In genomic region chr7:150404785-150405583, GRCh38 we compare ENCODE assay signal across 8 cellular contexts. TPM values are rescaled to one million over a fixed set of nuclear protein-coding genes. Genes with fewer than 3 reads are reported as not detected.
DNase-seq lines count a peak whose midpoint lies in the region; ATAC-seq and TF ChIP-seq lines count a peak whose summit lies in the region.

No MANE protein-coding gene starts in this region.

- H3K4me1 ChIP-seq in BLaER1 treated with 17β-estradiol and CSF1 and Interleukin-3, amounts not matched to agents 10 nM and 100 nM, result peaks cover 59 to 84% (median 82%) of the 10 kb centered on the region in 10 experiments
- H3K4me1 ChIP-seq in mesenchymal stem cell (ENCODE audit: control insufficient read depth, insufficient read depth, low read depth, low read length), result peaks cover 38% of the 10 kb centered on the region

- 1% methylated on average over 82 of the region's 86 CpGs for WGBS in mesenchymal stem cell

- no peak overlapping the region for H2AK5ac ChIP-seq in mesenchymal stem cell (ENCODE audit: low read length, severe bottlenecking)

- H4K8ac ChIP-seq in mesenchymal stem cell (ENCODE audit: low read length), result peak overlapping the region; percentile 95

- peak overlapping the region; percentile 46 to 71 for H3K4ac ChIP-seq in mesenchymal stem cell (ENCODE audit: low read depth in 1 of 2, low read length in 2 of 2)

- peak overlapping the region in 1 of 2 experiments; percentile 94 for H3K23ac ChIP-seq in mesenchymal stem cell (ENCODE audit: low read length in 2 of 2)

- peak overlapping the region; percentile 81 to 99 (median 93) for H3K4me2 ChIP-seq in BLaER1 treated with 17β-estradiol and CSF1 and Interleukin-3, amounts not matched to agents 10 nM and 100 nM
- peak overlapping the region; percentile 64 for H3K4me2 ChIP-seq in mesenchymal stem cell (ENCODE audit: low read length, poor library complexity, severe bottlenecking)

- H2AFZ ChIP-seq in mesenchymal stem cell (ENCODE audit: low read depth, low read length), result peak overlapping the region; percentile 60

- peak overlapping the region; percentile 93 for H2BK15ac ChIP-seq in mesenchymal stem cell (ENCODE audit: low read depth, poor library complexity, severe bottlenecking)

- DNase-seq in NCI-H748 treated with DMSO at 0.1 percent for 48 hours (lab: John Stamatoyannopoulos, UW), result peak; percentile 44
- peak; percentile 89 for DNase-seq in activated CD8-positive, alpha-beta memory T cell treated with anti-CD3 and anti-CD28 coated beads for 24 hours
- peak; percentile 59 for DNase-seq in effector CD8-positive, alpha-beta T cell (lab: John Stamatoyannopoulos, UW)
- peak; percentile 92 for DNase-seq in mesenchymal stem cell
- DNase-seq in stimulated activated CD4-positive, alpha-beta T cell treated with anti-CD3 and anti-CD28 coated beads, TNF-alpha, amount 100 ng/mL, for 48 hours (ENCODE audit: low read depth in 3 of 3), result peak; percentile 56 to 72 (median 61)

- H3K9me3 ChIP-seq in BLaER1 treated with 17β-estradiol and CSF1 and Interleukin-3, amounts not matched to agents 10 nM and 100 nM (replicated peaks in 1 of 11), result no peaks in the 10 kb centered on the region
- no peaks in the 10 kb centered on the region for H3K9me3 ChIP-seq in mesenchymal stem cell (ENCODE audit: control insufficient read depth, low read length)

- peak overlapping the region in 1 of 2 experiments; percentile 6 for H3K14ac ChIP-seq in mesenchymal stem cell (ENCODE audit: low read length in 2 of 2)

- no peaks in the 10 kb centered on the region for H3K79me1 ChIP-seq in mesenchymal stem cell (replicated peaks; ENCODE audit: low read length, poor library complexity, severe bottlenecking)

- H3K27me3 ChIP-seq in BLaER1 treated with 17β-estradiol and CSF1 and Interleukin-3, amounts not matched to agents 10 nM and 100 nM, result peaks cover 0 to 15% (median 0%) of the 10 kb centered on the region in 11 experiments; a peak in 3 of 22 replicates
- no peaks in the 10 kb centered on the region for H3K27me3 ChIP-seq in mesenchymal stem cell (ENCODE audit: control insufficient read depth in 1 of 2, insufficient read depth in 1 of 2, low read length in 2 of 2)

- peaks cover 0 to 12% (median 0%) of the 10 kb centered on the region in 11 experiments; a peak in 3 of 22 replicates for H4K20me1 ChIP-seq in BLaER1 treated with 17β-estradiol and CSF1 and Interleukin-3, amounts not matched to agents 10 nM and 100 nM

- H4K91ac ChIP-seq in mesenchymal stem cell (ENCODE audit: low read length), result peak overlapping the region; percentile 47

- ATAC-seq in HG03342 (IDR thresholded peaks at IDR 0.05; ENCODE audit: unreplicated experiment), result peak; percentile 48

- peak overlapping the region; percentile 71 to 84 for H3K18ac ChIP-seq in mesenchymal stem cell (ENCODE audit: low read depth in 1 of 2, low read length in 2 of 2)

- H2BK5ac ChIP-seq in mesenchymal stem cell (ENCODE audit: low read depth, low read length, poor library complexity, severe bottlenecking), result no peak overlapping the region

- peak overlapping the region; percentile 60 to 79 (median 67) for H3K4me3 ChIP-seq in BLaER1 treated with 17β-estradiol and CSF1 and Interleukin-3, amounts not matched to agents 10 nM and 100 nM
- H3K4me3 ChIP-seq in mesenchymal stem cell (ENCODE audit: insufficient read depth in 1 of 2, low read depth in 1 of 2, low read length in 2 of 2), result peak overlapping the region; percentile 68 to 87

- peak overlapping the region in 1 of 2 experiments; percentile 25 for H2BK12ac ChIP-seq in mesenchymal stem cell (ENCODE audit: low read length in 2 of 2)

- H3K36me3 ChIP-seq in BLaER1 treated with 17β-estradiol and CSF1 and Interleukin-3, amounts not matched to agents 10 nM and 100 nM, result peaks cover 0 to 5% (median 2%) of the 10 kb centered on the region in 11 experiments; a peak in 8 of 22 replicates
- peaks cover 0 to 13% of the 10 kb centered on the region in 2 experiments for H3K36me3 ChIP-seq in mesenchymal stem cell (ENCODE audit: control insufficient read depth in 1 of 2, insufficient read depth in 2 of 2, low read depth in 1 of 2, low read length in 2 of 2)

- TF ChIP-seq POLR2A in GM19099 (IDR thresholded peaks at IDR 0.05; ENCODE audit: extremely low read depth, insufficient read length, low read depth), result peak; percentile 93

- H3K27ac ChIP-seq in BLaER1 treated with 17β-estradiol and CSF1 and Interleukin-3, amounts not matched to agents 10 nM and 100 nM, result peak overlapping the region; percentile 80 to 99 (median 96)
- H3K27ac ChIP-seq in mesenchymal stem cell (ENCODE audit: low read length, poor library complexity, severe bottlenecking), result no peak overlapping the region

- peak overlapping the region; percentile 86 to 97 (median 92) for H3K9ac ChIP-seq in BLaER1 treated with 17β-estradiol and CSF1 and Interleukin-3, amounts not matched to agents 10 nM and 100 nM
- H3K9ac ChIP-seq in mesenchymal stem cell (ENCODE audit: low read length), result peak overlapping the region; percentile 94

- H2BK120ac ChIP-seq in mesenchymal stem cell (ENCODE audit: low read depth, low read length), result peak overlapping the region; percentile 91

RNA-seq across cellular contexts. Expression of gene ZNF775, which starts 25.9 kb away (rescaled TPM):
- 5.1 TPM for polyA plus RNA-seq in mesenchymal stem cell (2013, experiment 1 of 2)
- 4.8 TPM for polyA plus RNA-seq in mesenchymal stem cell (2013, experiment 2 of 2)

RNA-seq across cellular contexts. Expression of gene REPIN1, which starts 36.4 kb away (rescaled TPM):
- 68.4 TPM for polyA plus RNA-seq in mesenchymal stem cell (2013, experiment 1 of 2)
- polyA plus RNA-seq in mesenchymal stem cell (2013, experiment 2 of 2), result 69.3 TPM

RNA-seq across cellular contexts. Expression of gene GIMAP8, which starts 45.4 kb away (rescaled TPM):
- polyA plus RNA-seq in mesenchymal stem cell (2013, experiment 1 of 2), result not detected
- not detected for polyA plus RNA-seq in mesenchymal stem cell (2013, experiment 2 of 2)
